In genomic region chr11:72338741-72339140, GRCh38 we compare ENCODE assay signal across 30 cellular contexts.
DNase-seq lines count a peak whose midpoint lies in the region; ATAC-seq, FAIRE-seq and TF ChIP-seq lines count a peak whose summit lies in the region.
"Had no signal": no experiment of that assay in that cellular context is flagged by ENCODE, and none has a peak within 500 bp of the region (broad histone marks: within the 10 kb centered on the region; RNA-seq: fewer than 3 reads in every experiment).

No MANE protein-coding gene starts in this region.

- POLR2A ChIA-PET in GM12878 (lab: Charles Lee), result no interaction called here
- POLR2A ChIA-PET in activated CD4-positive, alpha-beta T cell treated with anti-CD3 and anti-CD28 coated beads, Interleukin-2, amount 10 ng/mL, durations not matched to agents 7 days and 5 days (lab: Charles Lee), result no interaction called here

- no peak for TF ChIP-seq EP300 in GM12878 (IDR thresholded peaks at IDR 0.05; ENCODE audit: borderline replicate concordance in 1 of 2, control insufficient read depth in 1 of 2, low read depth in 2 of 2, low read length in 2 of 2)
- TF ChIP-seq EP300 in transverse colon (IDR thresholded peaks at IDR 0.05; ENCODE audit: low read depth), result no peak

- H3K9me3 Mint-ChIP-seq in activated CD4-positive, alpha-beta T cell treated with anti-CD3 and anti-CD28 coated beads, Interleukin-2, amount 10 ng/mL, durations not matched to agents 7 days and 5 days, result no peaks in the 10 kb centered on the region
- H3K9me3 Mint-ChIP-seq in activated naive CD8-positive, alpha-beta T cell treated with anti-CD3 and anti-CD28 coated beads, Interleukin-2, amount 50 U/mL, for 24 hours, result no peaks in the 10 kb centered on the region
- H3K9me3 Mint-ChIP-seq: CD8-positive, alpha-beta memory T cell; stimulated activated memory B cell treated with anti-CD40 and anti-IgM and Interleukin-4, amounts not matched to agents 10 μg/mL and 1 μg/mL and 100 μg/mL, for 72 hours; T-cell had no signal

- H3K36me3 ChIP-seq in GM12878 (ENCODE audit: control insufficient read depth in 2 of 2, insufficient read depth in 2 of 2, low read length in 1 of 2) (no peaks in the 10 kb centered on the region; a peak in 2 of 4 replicates), transverse colon (no peaks in the 10 kb centered on the region)
- H3K36me3 ChIP-seq: gastrocnemius medialis, suprapubic skin, uterus had no signal

- no peak overlapping the region for H2AFZ ChIP-seq in GM12878 (ENCODE audit: control insufficient read depth, low read depth, low read length)

- TF ChIP-seq POLR2A in GM12878 (IDR thresholded peaks at IDR 0.05; ENCODE audit: low read depth, low read length), result no peak
- no peak for TF ChIP-seq POLR2A in transverse colon (IDR thresholded peaks at IDR 0.05)

- no peak overlapping the region for H3K9ac ChIP-seq in GM12878 (ENCODE audit: control insufficient read depth, insufficient read depth, low read length)

- H3K4me1 Mint-ChIP-seq in activated CD4-positive, alpha-beta T cell treated with anti-CD3 and anti-CD28 coated beads, Interleukin-2, amount 10 ng/mL, durations not matched to agents 7 days and 5 days, result peaks cover 7% of the 10 kb centered on the region
- peaks cover 22% of the 10 kb centered on the region for H3K4me1 Mint-ChIP-seq in activated naive CD8-positive, alpha-beta T cell treated with anti-CD3 and anti-CD28 coated beads, Interleukin-2, amount 50 U/mL, for 24 hours

- FAIRE-seq in GM12878 (lab: Jason Lieb, UNC), result peak; percentile 31
- FAIRE-seq: endothelial cell of umbilical vein, H54, keratinocyte had no signal

- no peak overlapping the region for H3K27ac ChIP-seq in GM12878 (ENCODE audit: control insufficient read depth, insufficient read depth)
- H3K27ac ChIP-seq in transverse colon, result no peak overlapping the region
- H3K27ac ChIP-seq: gastrocnemius medialis, suprapubic skin, uterus had no signal

- RAD21 ChIA-PET in GM12878 (lab: Charles Lee; ENCODE audit: unreplicated experiment), result interaction anchor here (1.2 kb wide), 1 partner anchor 92 kb away, joined by 3 read pairs; no protein-coding TSS in a partner anchor

- ATAC-seq in GM12878, result no peak
- ATAC-seq in activated naive CD8-positive, alpha-beta T cell treated with anti-CD3 and anti-CD28 coated beads, Interleukin-2, amount 50 U/mL, for 24 hours, result no peak
- ATAC-seq: gastrocnemius medialis; stimulated activated memory B cell treated with anti-CD40 and anti-IgM and Interleukin-4, amounts not matched to agents 10 μg/mL and 1 μg/mL and 100 μg/mL, for 72 hours; T-cell had no signal

- H3K4me2 ChIP-seq in GM12878 (ENCODE audit: control insufficient read depth, insufficient read depth), result no peak overlapping the region
- H3K4me2 ChIP-seq: smooth muscle cell had no signal

- no peak overlapping the region for H3K4me3 ChIP-seq in GM12878
- H3K4me3 ChIP-seq in transverse colon, result no peak overlapping the region
- H3K4me3 ChIP-seq: gastrocnemius medialis, lung, smooth muscle cell, suprapubic skin, uterus had no signal

- no peaks in the 10 kb centered on the region for H3K27me3 Mint-ChIP-seq in activated CD4-positive, alpha-beta T cell treated with anti-CD3 and anti-CD28 coated beads, Interleukin-2, amount 10 ng/mL, durations not matched to agents 7 days and 5 days
- no peaks in the 10 kb centered on the region for H3K27me3 Mint-ChIP-seq in activated naive CD8-positive, alpha-beta T cell treated with anti-CD3 and anti-CD28 coated beads, Interleukin-2, amount 50 U/mL, for 24 hours
- H3K27me3 Mint-ChIP-seq: CD8-positive, alpha-beta memory T cell; stimulated activated memory B cell treated with anti-CD40 and anti-IgM and Interleukin-4, amounts not matched to agents 10 μg/mL and 1 μg/mL and 100 μg/mL, for 72 hours; T-cell had no signal

- TF ChIP-seq CTCF in GM12878 (IDR thresholded peaks at IDR 0.05 in 2 of 3, conservative IDR thresholded peaks at IDR 0.05 in 1 of 3; ENCODE audit: control insufficient read depth in 2 of 3, extremely low read depth in 1 of 3, insufficient read depth in 1 of 3, low read depth in 3 of 3, low read length in 3 of 3) (no peak), transverse colon (IDR thresholded peaks at IDR 0.05) (no peak)

- no peaks in the 10 kb centered on the region for H3K36me3 Mint-ChIP-seq in activated CD4-positive, alpha-beta T cell treated with anti-CD3 and anti-CD28 coated beads, Interleukin-2, amount 10 ng/mL, durations not matched to agents 7 days and 5 days (ENCODE audit: low read depth)
- H3K36me3 Mint-ChIP-seq in activated naive CD8-positive, alpha-beta T cell treated with anti-CD3 and anti-CD28 coated beads, Interleukin-2, amount 50 U/mL, for 24 hours (ENCODE audit: low read depth), result peaks cover 5% of the 10 kb centered on the region

- no peak for TF ChIP-seq RAD21 in GM12878 (IDR thresholded peaks at IDR 0.05; ENCODE audit: insufficient read depth, low read depth, low read length)

- no peaks in the 10 kb centered on the region for H3K27me3 ChIP-seq in GM12878 (replicated peaks in 1 of 2; ENCODE audit: control insufficient read depth in 2 of 2, insufficient read depth in 2 of 2, low read length in 1 of 2)
- no peaks in the 10 kb centered on the region for H3K27me3 ChIP-seq in transverse colon
- H3K27me3 ChIP-seq: gastrocnemius medialis, suprapubic skin, uterus had no signal

- WGBS in GM12878 (ENCODE audit: insufficient coverage, insufficient replicate concordance, low lambda C conversion rate, missing lambda C conversion rate), result 94% methylated on average over 1 of the region's 1 CpG
- 100% methylated on average over 1 of the region's 1 CpG; no CpG with 5 or more reads in 1 of the 2 donors for WGBS in transverse colon (ENCODE audit: low coverage in 1 of 2), 2 donors

- no peaks in the 10 kb centered on the region for H3K79me2 ChIP-seq in GM12878 (ENCODE audit: control insufficient read depth, insufficient read depth, low read length)

- intact Hi-C loops in GM12878 (cut with micrococcal nuclease; ENCODE audit: unreplicated experiment), result no loop called here
- intact Hi-C loops in transverse colon (cut with DNase I; ENCODE audit: low total_unique reads), result no loop called here

- SMC1A ChIA-PET in GM12878 (lab: Charles Lee; ENCODE audit: uncharacterized antibody, unreplicated experiment), result interaction anchor here (0.8 to 2.0 kb wide), 2 partner anchors 10 to 92 kb away, joined by 3 to 4 read pairs; no protein-coding TSS in a partner anchor

- H3K4me1 ChIP-seq in GM12878 (ENCODE audit: control insufficient read depth, insufficient read depth, low read length), result no peaks in the 10 kb centered on the region
- peaks cover 0 to 4% (median 0%) of the 10 kb centered on the region in 4 donors for H3K4me1 ChIP-seq in transverse colon
- H3K4me1 ChIP-seq: gastrocnemius medialis, suprapubic skin had no signal

- CTCF ChIA-PET in GM12878 (lab: Yijun Ruan, JAX), result interaction anchor here (0.6 to 1.5 kb wide), 2 partner anchors 11 to 264 kb away, joined by 3 to 4 read pairs; no protein-coding TSS in a partner anchor
- CTCF ChIA-PET in activated CD4-positive, alpha-beta T cell treated with anti-CD3 and anti-CD28 coated beads, Interleukin-2, amount 10 ng/mL, durations not matched to agents 7 days and 5 days (lab: Charles Lee), result interaction anchor here (0.9 to 2.6 kb wide), 2 partner anchors 8 to 96 kb away, joined by 3 to 7 read pairs; no protein-coding TSS in a partner anchor

- H3K4me3 Mint-ChIP-seq in activated CD4-positive, alpha-beta T cell treated with anti-CD3 and anti-CD28 coated beads, Interleukin-2, amount 10 ng/mL, durations not matched to agents 7 days and 5 days, result no peak overlapping the region
- no peak overlapping the region for H3K4me3 Mint-ChIP-seq in activated naive CD8-positive, alpha-beta T cell treated with anti-CD3 and anti-CD28 coated beads, Interleukin-2, amount 50 U/mL, for 24 hours
- H3K4me3 Mint-ChIP-seq: CD8-positive, alpha-beta memory T cell; stimulated activated memory B cell treated with anti-CD40 and anti-IgM and Interleukin-4, amounts not matched to agents 10 μg/mL and 1 μg/mL and 100 μg/mL, for 72 hours; T-cell had no signal

- H3K9me3 ChIP-seq in GM12878 (replicated peaks; ENCODE audit: control insufficient read depth, insufficient read depth, low read length) (no peaks in the 10 kb centered on the region), transverse colon (no peaks in the 10 kb centered on the region)
- H3K9me3 ChIP-seq: gastrocnemius medialis, suprapubic skin, uterus had no signal

- H4K20me1 ChIP-seq in GM12878 (ENCODE audit: control insufficient read depth, insufficient read depth), result no peaks in the 10 kb centered on the region; the same call in 1 of the 2 replicates

- no TSS peak for BruUV-seq in GM12878 (replicated peaks; lab: Mats Ljungman, UMichigan)

- H3K27ac Mint-ChIP-seq in activated CD4-positive, alpha-beta T cell treated with anti-CD3 and anti-CD28 coated beads, Interleukin-2, amount 10 ng/mL, durations not matched to agents 7 days and 5 days, result no peak overlapping the region
- no peak overlapping the region for H3K27ac Mint-ChIP-seq in activated naive CD8-positive, alpha-beta T cell treated with anti-CD3 and anti-CD28 coated beads, Interleukin-2, amount 50 U/mL, for 24 hours
- H3K27ac Mint-ChIP-seq: stimulated activated memory B cell treated with anti-CD40 and anti-IgM and Interleukin-4, amounts not matched to agents 10 μg/mL and 1 μg/mL and 100 μg/mL, for 72 hours; T-cell had no signal

- in situ Hi-C loops in GM12878 (cut with MboI), result no loop called here
- in situ Hi-C loops in transverse colon (cut with MboI; ENCODE audit: low pct_ligation_motif_present in 1 of 4, low pct_unique_long_range_greater_than_20kb in 1 of 4, low sequenced_read_pairs in 3 of 4), result no loop called here

- peak; percentile 78 for DNase-seq in EH (ENCODE audit: low read depth)
- peak; percentile 65 for DNase-seq in LHCN-M2 (ENCODE audit: low read depth)
- DNase-seq in GM12878 (ENCODE audit: low read depth, low spot score), result no peak
- DNase-seq in myocyte (ENCODE audit: low read depth), result peak; percentile 90
- DNase-seq in activated CD4-positive, alpha-beta T cell treated with anti-CD3 and anti-CD28 coated beads, Interleukin-2, amount 10 ng/mL, durations not matched to agents 7 days and 5 days, result no peak
- no peak for DNase-seq in activated naive CD8-positive, alpha-beta T cell treated with anti-CD3 and anti-CD28 coated beads, Interleukin-2, amount 50 U/mL, for 24 hours
- DNase-seq in SW480 (ENCODE audit: low spot score), result no peak
- DNase-seq in transverse colon, result no peak
- DNase-seq: activated CD4-positive, alpha-beta T cell treated with anti-CD3 and anti-CD28 coated beads for 4 hours; activated naive CD4-positive, alpha-beta T cell treated with Interleukin-2 at 50 U/mL for 16 hours; activated T-cell treated with anti-CD3 and anti-CD28 coated beads, Interleukin-2, amount 50 U/mL, for 48 hours; amygdala; caudate nucleus; CD8-positive, alpha-beta memory T cell; DMS79 treated with DMSO at 0.1 percent for 48 hours; gastrocnemius medialis; KBM-7; NCI-H1694 treated with DMSO at 0.1 percent for 48 hours; NCI-H2171 treated with DMSO at 0.1 percent for 48 hours; nucleus accumbens; SHP77 treated with DMSO at 0.1 percent for 48 hours; T-cell; uterus had no signal

TF ChIP-seq in GM12878, 131 proteins besides CTCF, POLR2A, EP300 and RAD21 (continues in another document):
- TF ChIP-seq CBX3 (IDR thresholded peaks at IDR 0.05; ENCODE audit: borderline replicate concordance, low read depth) (no peak), IKZF1 (conservative IDR thresholded peaks at IDR 0.05) (no peak), SMAD1 (IDR thresholded peaks at IDR 0.05; ENCODE audit: low read depth, partially characterized antibody) (no peak)

Comparison
In these comparisons a context has a peak if more than half of its experiments do, and no peak if none do; other contexts are left out.
1. DNase-seq: peak in EH (single experiment), LHCN-M2 (single experiment) and myocyte (single experiment); none in GM12878 (single experiment), activated CD4-positive, alpha-beta T cell treated with anti-CD3 and anti-CD28 coated beads, Interleukin-2, amount 10 ng/mL, durations not matched to agents 7 days and 5 days (single experiment), activated naive CD8-positive, alpha-beta T cell treated with anti-CD3 and anti-CD28 coated beads, Interleukin-2, amount 50 U/mL, for 24 hours (single experiment), SW480 (single experiment) and transverse colon (single experiment).